ENCODE assay signal across 8 cellular contexts in the genomic region with DNA sequence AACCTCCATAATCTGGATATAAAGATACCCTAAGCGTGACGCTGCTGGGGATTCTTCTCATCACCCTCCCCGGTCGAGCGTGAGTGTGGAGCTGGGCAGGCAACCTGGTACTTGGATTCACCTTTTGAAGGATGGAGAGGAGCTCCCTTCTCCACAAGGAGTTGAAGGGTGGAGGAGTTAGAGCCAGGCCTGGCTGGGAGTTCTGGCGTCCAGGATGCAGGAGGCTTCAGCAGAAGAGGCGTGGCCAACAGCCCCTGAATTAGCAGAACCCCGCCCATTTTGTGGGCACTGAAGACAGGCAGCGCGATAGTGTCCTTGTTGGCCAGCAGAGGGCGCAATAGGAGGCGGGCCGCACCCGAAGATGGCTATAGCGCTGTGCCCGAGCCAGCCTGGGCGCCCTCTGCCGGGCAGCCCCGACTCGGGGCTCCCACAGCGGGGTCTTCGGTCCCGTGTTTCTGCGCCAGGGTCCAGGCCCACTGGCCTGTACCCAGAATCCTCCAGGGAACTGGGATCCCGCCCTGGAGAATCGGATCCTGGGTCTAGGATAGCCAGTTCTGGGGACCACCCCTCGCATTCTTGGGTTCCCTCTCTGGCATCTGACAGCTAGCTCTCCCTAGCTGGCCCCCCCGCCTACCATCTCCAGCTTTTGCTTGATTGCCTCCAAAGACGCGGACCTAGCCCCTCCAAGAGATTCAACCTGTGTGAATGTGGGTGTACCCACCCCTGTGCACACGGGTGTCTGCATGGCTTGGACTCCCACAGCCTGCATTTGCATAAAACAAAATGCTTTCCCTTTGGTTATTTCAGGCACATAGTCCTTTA. TPM values are rescaled to one million over a fixed set of nuclear protein-coding genes. Genes with fewer than 3 reads are reported as not detected.
DNase-seq lines count a peak whose midpoint lies in the region; ATAC-seq and TF ChIP-seq lines count a peak whose summit lies in the region.

No MANE protein-coding gene starts in this region.

- DNase-seq in C1 segment of cervical spinal cord (lab: John Stamatoyannopoulos, UW), result peak in 12 of 14 donors; percentile 31 to 82 (median 58)
- DNase-seq in NCI-H446 treated with DMSO at 0.1 percent for 48 hours (lab: John Stamatoyannopoulos, UW), result peak; percentile 73
- DNase-seq in activated CD4-positive, CD25-positive, alpha-beta regulatory T cell treated with anti-CD3 and anti-CD28 coated beads, Interleukin-2, amount 50 U/mL, for 16 hours (ENCODE audit: low read depth, low spot score), result peak; percentile 81
- DNase-seq in cardiac fibroblast (ENCODE audit: low read depth in 2 of 2), result peak; percentile 91 to 92
- peak; percentile 63 for DNase-seq in kidney epithelial cell (ENCODE audit: low read depth)
- DNase-seq in stimulated activated CD4-positive, alpha-beta T cell treated with anti-CD3 and anti-CD28 coated beads, Interleukin-1b, Interleukin-23, amount 100 ng/mL, for 48 hours, result peak; percentile 90

- peaks cover 9% of the 10 kb centered on the region for H3K27me3 ChIP-seq in kidney epithelial cell (ENCODE audit: control insufficient read depth, insufficient read depth, low read length)

- H3K4me3 ChIP-seq in cardiac fibroblast (replicated peaks in 1 of 2; ENCODE audit: low read depth in 2 of 2, low read length in 2 of 2), result no peak overlapping the region
- no peak overlapping the region for H3K4me3 ChIP-seq in kidney epithelial cell (ENCODE audit: low read depth, low read length)

- no peaks in the 10 kb centered on the region for H3K36me3 ChIP-seq in kidney epithelial cell (ENCODE audit: control insufficient read depth, insufficient read depth, low read length)

- TF ChIP-seq CTCF in cardiac fibroblast (IDR thresholded peaks at IDR 0.05; ENCODE audit: low read depth, low read length) (peak; percentile 99), kidney epithelial cell (IDR thresholded peaks at IDR 0.05; ENCODE audit: insufficient read depth, low read length, poor library complexity, severe bottlenecking) (peak; percentile 100)

- ATAC-seq in GM19328 (IDR thresholded peaks at IDR 0.05; ENCODE audit: unreplicated experiment) (peak; percentile 72), HG03439 (IDR thresholded peaks at IDR 0.05; ENCODE audit: unreplicated experiment) (peak; percentile 77)

RNA-seq across cellular contexts. Expression of gene SMUG1, which starts 26.0 kb away (rescaled TPM):
- 66.5 and 67.1 TPM in 2 replicates for total RNA-seq in kidney epithelial cell
